In the genomic region with DNA sequence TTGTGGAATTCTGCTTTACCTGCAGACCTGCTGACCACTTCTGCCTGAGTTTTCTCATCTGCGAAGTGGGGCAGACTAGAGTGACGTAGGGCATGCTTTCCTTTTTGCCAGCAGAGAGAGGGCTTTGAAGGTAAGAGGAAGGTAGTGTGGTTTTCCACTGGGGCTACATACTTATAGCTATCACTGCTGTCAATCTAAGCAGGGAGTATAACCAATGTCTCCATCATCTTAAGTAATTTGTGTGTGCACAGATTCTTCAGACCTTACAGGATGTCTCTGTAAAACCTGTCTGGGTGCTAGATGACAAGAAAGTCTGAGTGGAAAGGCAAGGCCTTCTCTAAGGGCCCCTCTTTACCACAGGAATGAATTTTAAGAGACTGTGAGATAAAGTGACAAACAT, we compare ENCODE assay signal across 13 cellular contexts.
DNase-seq lines count a peak whose midpoint lies in the region; ATAC-seq and TF ChIP-seq lines count a peak whose summit lies in the region.
"Had no signal": no experiment of that assay in that cellular context is flagged by ENCODE, and none has a peak within 500 bp of the region (broad histone marks: within the 10 kb centered on the region; RNA-seq: fewer than 3 reads in every experiment).

No MANE protein-coding gene starts in this region.

- no peak for TF ChIP-seq POLR2A in Peyer's patch (IDR thresholded peaks at IDR 0.05)

- H3K27ac Mint-ChIP-seq in CD4-positive, alpha-beta T cell = peak overlapping the region; percentile 91
- peak overlapping the region; percentile 88 for H3K27ac Mint-ChIP-seq in CD8-positive, alpha-beta T cell
- peak overlapping the region; percentile 42 for H3K27ac Mint-ChIP-seq in activated T-helper 17 cell treated with anti-CD3 and anti-CD28 coated beads, Interleukin-2, amount 50 U/mL, for 72 hours
- peak overlapping the region in 1 of 2 donors; percentile 67 for H3K27ac Mint-ChIP-seq in effector memory CD8-positive, alpha-beta T cell

- H3K36me3 ChIP-seq in CD8-positive, alpha-beta T cell (ENCODE audit: insufficient read depth, low read length) = no peaks in the 10 kb centered on the region
- H3K36me3 ChIP-seq in Peyer's patch = no peaks in the 10 kb centered on the region
- H3K36me3 ChIP-seq in PC-3 (ENCODE audit: low read depth, low read length) = no peaks in the 10 kb centered on the region
- H3K36me3 ChIP-seq: BE2C had no signal

- H3K4me2 ChIP-seq in PC-3 (ENCODE audit: low read length) = no peak overlapping the region

- no peaks in the 10 kb centered on the region for H3K9me3 ChIP-seq in CD4-positive, alpha-beta T cell (ENCODE audit: control insufficient read depth, low read length)
- peaks cover 5% of the 10 kb centered on the region for H3K9me3 ChIP-seq in CD8-positive, alpha-beta T cell (ENCODE audit: low read length)
- H3K9me3 ChIP-seq in Peyer's patch = peaks cover 0 to 3% (median 0%) of the 10 kb centered on the region in 4 donors
- H3K9me3 ChIP-seq in PC-3 (ENCODE audit: low read length) = no peaks in the 10 kb centered on the region
- H3K9me3 ChIP-seq: BE2C had no signal

- H3K9ac ChIP-seq in PC-3 (ENCODE audit: low read length) = no peak overlapping the region

- no peaks in the 10 kb centered on the region for H3F3A ChIP-seq in PC-3 (ENCODE audit: low read length, unreplicated experiment)

- peak; percentile 89 for ATAC-seq in CD4-positive, alpha-beta T cell (ENCODE audit: poor library complexity)
- peak; percentile 85 for ATAC-seq in CD8-positive, alpha-beta T cell
- ATAC-seq in activated T-helper 17 cell treated with anti-CD3 and anti-CD28 coated beads, Interleukin-2, amount 50 U/mL, for 72 hours (replicated peaks) = no peak
- peak; percentile 65 for ATAC-seq in effector memory CD8-positive, alpha-beta T cell (replicated peaks)
- no peak for ATAC-seq in PC-3
- ATAC-seq: K562 had no signal

- DNase-seq in CD4-positive, alpha-beta T cell = peak in 1 of 10 experiments; percentile 20
- peak in 1 of 7 experiments; percentile 14 for DNase-seq in CD8-positive, alpha-beta T cell
- no peak for DNase-seq in effector memory CD8-positive, alpha-beta T cell
- DNase-seq in Peyer's patch (no peak), NCI-H1417 (lab: John Stamatoyannopoulos, UW) (no peak), PC-3 (no peak)
- DNase-seq: BE2C, NCI-H1048, NCI-H1694, NCI-H69 had no signal

- H3K4me3 ChIP-seq in CD8-positive, alpha-beta T cell (ENCODE audit: low read depth, low read length) = no peak overlapping the region
- no peak overlapping the region for H3K4me3 ChIP-seq in Peyer's patch
- H3K4me3 ChIP-seq in PC-3 (ENCODE audit: low read length) = no peak overlapping the region
- H3K4me3 ChIP-seq: K562 had no signal

- intact Hi-C loops in CD4-positive, alpha-beta T cell (cut with DNase I, micrococcal nuclease) = loop anchor here in 1 of 2 experiments (1.0 to 2.0 kb wide), 3 partner anchors 28 to 121 kb away; no protein-coding TSS in a partner anchor
- intact Hi-C loops in CD8-positive, alpha-beta T cell (cut with DNase I, micrococcal nuclease) = no loop called here
- intact Hi-C loops in PC-3 (cut with micrococcal nuclease) = no loop called here

- no peaks in the 10 kb centered on the region for H3K27me3 ChIP-seq in CD4-positive, alpha-beta T cell (ENCODE audit: control insufficient read depth, insufficient read depth, low read length)
- H3K27me3 ChIP-seq in CD8-positive, alpha-beta T cell (ENCODE audit: insufficient read depth, low read length) = no peaks in the 10 kb centered on the region
- no peaks in the 10 kb centered on the region for H3K27me3 ChIP-seq in Peyer's patch
- no peaks in the 10 kb centered on the region for H3K27me3 ChIP-seq in PC-3 (ENCODE audit: low read length)
- H3K27me3 ChIP-seq: BE2C had no signal

- CTCF ChIA-PET in CD4-positive, alpha-beta T cell (lab: Charles Lee) = interaction anchor here (1.6 kb wide), 1 partner anchor 136 kb away, joined by 4 read pairs; no protein-coding TSS in a partner anchor
- CTCF ChIA-PET in CD8-positive, alpha-beta T cell (lab: Charles Lee) = interaction anchor here (1.4 kb wide), 1 partner anchor 143 kb away, joined by 3 read pairs; no protein-coding TSS in a partner anchor
- CTCF ChIA-PET in PC-3 (lab: Charles Lee) = no interaction called here

- H3K9me2 ChIP-seq in PC-3 (replicated peaks; ENCODE audit: low read length) = no peaks in the 10 kb centered on the region

- peaks cover 10% of the 10 kb centered on the region for H3K9me3 Mint-ChIP-seq in CD4-positive, alpha-beta T cell
- peaks cover 11% of the 10 kb centered on the region for H3K9me3 Mint-ChIP-seq in CD8-positive, alpha-beta T cell
- peaks cover 5% of the 10 kb centered on the region for H3K9me3 Mint-ChIP-seq in activated T-helper 17 cell treated with anti-CD3 and anti-CD28 coated beads, Interleukin-2, amount 50 U/mL, for 72 hours
- no peaks in the 10 kb centered on the region for H3K9me3 Mint-ChIP-seq in effector memory CD8-positive, alpha-beta T cell

- POLR2A ChIA-PET in CD4-positive, alpha-beta T cell (lab: Charles Lee) = interaction anchor here (0.8 to 1.2 kb wide), 4 partner anchors 52 to 132 kb away, joined by 3 to 6 read pairs (median 4); no protein-coding TSS in a partner anchor
- POLR2A ChIA-PET in CD8-positive, alpha-beta T cell (lab: Charles Lee) = interaction anchor here (0.6 to 1.4 kb wide), 2 partner anchors 10 to 13 kb away, joined by 3 read pairs; no protein-coding TSS in a partner anchor
- POLR2A ChIA-PET in PC-3 (lab: Charles Lee; ENCODE audit: unreplicated experiment) = no interaction called here

- H3K4me3 Mint-ChIP-seq in CD4-positive, alpha-beta T cell = peak overlapping the region; percentile 35
- H3K4me3 Mint-ChIP-seq in CD8-positive, alpha-beta T cell = no peak overlapping the region
- peak overlapping the region; percentile 19 for H3K4me3 Mint-ChIP-seq in activated T-helper 17 cell treated with anti-CD3 and anti-CD28 coated beads, Interleukin-2, amount 50 U/mL, for 72 hours
- H3K4me3 Mint-ChIP-seq in effector memory CD8-positive, alpha-beta T cell = no peak overlapping the region

- peaks cover 80% of the 10 kb centered on the region for H3K4me1 Mint-ChIP-seq in CD4-positive, alpha-beta T cell (ENCODE audit: low read depth)
- peaks cover 55% of the 10 kb centered on the region for H3K4me1 Mint-ChIP-seq in CD8-positive, alpha-beta T cell (ENCODE audit: low read depth)
- peaks cover 44% of the 10 kb centered on the region for H3K4me1 Mint-ChIP-seq in activated T-helper 17 cell treated with anti-CD3 and anti-CD28 coated beads, Interleukin-2, amount 50 U/mL, for 72 hours
- peaks cover 10 to 25% of the 10 kb centered on the region in 2 donors for H3K4me1 Mint-ChIP-seq in effector memory CD8-positive, alpha-beta T cell (ENCODE audit: low read depth in 2 of 2)

- no peak for TF ChIP-seq CTCF in CD4-positive, alpha-beta T cell (IDR thresholded peaks at IDR 0.05)
- no peak for TF ChIP-seq CTCF in CD8-positive, alpha-beta T cell (IDR thresholded peaks at IDR 0.05)
- TF ChIP-seq CTCF in Peyer's patch (IDR thresholded peaks at IDR 0.05) = no peak
- no peak for TF ChIP-seq CTCF in PC-3 (conservative IDR thresholded peaks at IDR 0.05; ENCODE audit: low read depth, low read length)

- H3K4me1 ChIP-seq in CD8-positive, alpha-beta T cell (ENCODE audit: insufficient read depth, low read length) = peaks cover 33% of the 10 kb centered on the region
- H3K4me1 ChIP-seq in Peyer's patch (no peaks in the 10 kb centered on the region), PC-3 (ENCODE audit: insufficient read depth, low read length) (peaks cover 5% of the 10 kb centered on the region; the same call in 1 of the 2 replicates)

- H3K27ac ChIP-seq in CD4-positive, alpha-beta T cell (ENCODE audit: low read depth, low read length) = no peak overlapping the region
- H3K27ac ChIP-seq in CD8-positive, alpha-beta T cell (ENCODE audit: low read depth, low read length) = no peak overlapping the region
- H3K27ac ChIP-seq in Peyer's patch = no peak overlapping the region
- H3K27ac ChIP-seq in PC-3 (ENCODE audit: low read length) = no peak overlapping the region
- H3K27ac ChIP-seq: HL-60 had no signal

- BruUV-seq in PC-3 (replicated peaks; lab: Mats Ljungman, UMichigan) = no TSS peak

- no peaks in the 10 kb centered on the region for H3K36me3 Mint-ChIP-seq in CD4-positive, alpha-beta T cell (ENCODE audit: low read depth)
- no peaks in the 10 kb centered on the region for H3K36me3 Mint-ChIP-seq in CD8-positive, alpha-beta T cell
- H3K36me3 Mint-ChIP-seq in activated T-helper 17 cell treated with anti-CD3 and anti-CD28 coated beads, Interleukin-2, amount 50 U/mL, for 72 hours (ENCODE audit: low read depth) = no peaks in the 10 kb centered on the region
- no peaks in the 10 kb centered on the region for H3K36me3 Mint-ChIP-seq in effector memory CD8-positive, alpha-beta T cell (ENCODE audit: insufficient read depth)

- no peaks in the 10 kb centered on the region for H3K27me3 Mint-ChIP-seq in CD4-positive, alpha-beta T cell
- H3K27me3 Mint-ChIP-seq in CD8-positive, alpha-beta T cell (ENCODE audit: low read depth) = no peaks in the 10 kb centered on the region
- no peaks in the 10 kb centered on the region for H3K27me3 Mint-ChIP-seq in activated T-helper 17 cell treated with anti-CD3 and anti-CD28 coated beads, Interleukin-2, amount 50 U/mL, for 72 hours
- H3K27me3 Mint-ChIP-seq in effector memory CD8-positive, alpha-beta T cell = no peaks in the 10 kb centered on the region

- no peaks in the 10 kb centered on the region for H4K20me1 ChIP-seq in PC-3 (ENCODE audit: low read length)

- H2AFZ ChIP-seq in PC-3 (ENCODE audit: low read length) = no peak overlapping the region

- no peaks in the 10 kb centered on the region for H3K79me2 ChIP-seq in PC-3 (ENCODE audit: low read length)

Comparison
In these comparisons a context has a peak if more than half of its experiments do, and no peak if none do; other contexts are left out.
1. ATAC-seq: peak in CD4-positive, alpha-beta T cell (single experiment), CD8-positive, alpha-beta T cell (single experiment) and effector memory CD8-positive, alpha-beta T cell (single experiment); none in activated T-helper 17 cell treated with anti-CD3 and anti-CD28 coated beads, Interleukin-2, amount 50 U/mL, for 72 hours (single experiment) and PC-3 (single experiment).
2. H3K4me3 Mint-ChIP-seq: peak in CD4-positive, alpha-beta T cell (single experiment) and activated T-helper 17 cell treated with anti-CD3 and anti-CD28 coated beads, Interleukin-2, amount 50 U/mL, for 72 hours (single experiment); none in CD8-positive, alpha-beta T cell (single experiment) and effector memory CD8-positive, alpha-beta T cell (0 of 2).